ENCODE assay signal across 8 cellular contexts in genomic region chr1:204763773-204764427, GRCh38.
A peak's percentile ranks its signal among the peaks of the same experiment; 100 is the strongest.
DNase-seq lines count a peak whose midpoint lies in the region; ATAC-seq and TF ChIP-seq lines count a peak whose summit lies in the region.

No MANE protein-coding gene starts in this region.

- H3K4me3 ChIP-seq in GM12865 (ENCODE audit: low read depth, low read length) = no peak overlapping the region

- ATAC-seq in HG03066 (IDR thresholded peaks at IDR 0.05; ENCODE audit: low read depth, unreplicated experiment) (peak; percentile 85), HG03457 (IDR thresholded peaks at IDR 0.05; ENCODE audit: unreplicated experiment) (no peak)
- peak; percentile 67 to 75 for ATAC-seq in activated CD4-positive, CD25-positive, alpha-beta regulatory T cell treated with anti-CD3 and anti-CD28 coated beads, Interleukin-2, amount 50 U/mL, for 24 hours

- peak; percentile 85 for DNase-seq in GM12865 (ENCODE audit: low read depth)
- peak; percentile 80 for DNase-seq in NCI-H226
- DNase-seq in central memory CD4-positive, alpha-beta T cell = peak; percentile 54
- peak; percentile 90 for DNase-seq in kidney tubule cell (ENCODE audit: low spot score)
- peak; percentile 57 to 61 for DNase-seq in stimulated activated CD4-positive, alpha-beta T cell treated with anti-CD3 and anti-CD28 coated beads, Interleukin-2, amount 100 ng/mL, for 48 hours

- TF ChIP-seq CTCF in GM12865 (IDR thresholded peaks at IDR 0.05; ENCODE audit: insufficient read depth, low read depth, low read length, missing control alignments) = peak; percentile 94
